26 cellular contexts compared by ENCODE assay signal in genomic region chr9:93188426-93189368, GRCh38. TPM values are rescaled to one million over a fixed set of nuclear protein-coding genes. Genes with fewer than 3 reads are reported as not detected.
DNase-seq lines count a peak whose midpoint lies in the region; ATAC-seq and TF ChIP-seq lines count a peak whose summit lies in the region.
"Had no signal": no experiment of that assay in that cellular context is flagged by ENCODE, and none has a peak within 500 bp of the region (broad histone marks: within the 10 kb centered on the region; RNA-seq: fewer than 3 reads in every experiment).

No MANE protein-coding gene starts in this region.

- H3K27me3 ChIP-seq in H7 (ENCODE audit: control insufficient read depth, insufficient read depth, low read length) (peaks cover 9% of the 10 kb centered on the region), psoas muscle (ENCODE audit: insufficient read depth in 3 of 3, low read length in 2 of 3) (no peaks in the 10 kb centered on the region)

- TF ChIP-seq CTCF in psoas muscle (IDR thresholded peaks at IDR 0.05), result no peak

- no peaks in the 10 kb centered on the region for H3K9me3 ChIP-seq in psoas muscle
- H3K9me3 ChIP-seq: HAP-1, left lung had no signal

- 70 to 76% (median 74%) methylated on average over 14 of the region's 14 CpGs for WGBS in psoas muscle, 3 donors

- H3K4me3 ChIP-seq in H7 (ENCODE audit: insufficient read depth, low read depth, low read length) (no peak overlapping the region), psoas muscle (no peak overlapping the region)
- H3K4me3 ChIP-seq: HAP-1, left lung, smooth muscle cell had no signal

- DNase-seq in H7 (peak; percentile 75), ecto neural progenitor cell (ENCODE audit: low spot score) (peak; percentile 32), islet precursor cell (peak; percentile 35), psoas muscle (peak in 1 of 2 donors; percentile 38), NCI-H2227 treated with DMSO at 0.1 percent for 48 hours (lab: John Stamatoyannopoulos, UW) (no peak)
- DNase-seq: ACHN; activated B cell treated with CpG ODN at 0.5 μM for 24 hours; activated CD4-positive, alpha-beta T cell treated with anti-CD3 and anti-CD28 coated beads, Interleukin-2, amount 50 U/mL, for 4 hours; activated CD8-positive, alpha-beta memory T cell treated with anti-CD3 and anti-CD28 coated beads, Interleukin-2, amount 50 U/mL, for 4 hours; DMS79; dorsolateral prefrontal cortex; GF-D8; head of caudate nucleus; Karpas-422; natural killer cell; NCI-H1694; NCI-H69; stimulated activated CD4-positive, alpha-beta T cell treated with anti-CD3 and anti-CD28 coated beads, Interleukin-2, amount 100 ng/mL, for 24 hours had no signal

- peaks cover 31% of the 10 kb centered on the region for H3K4me1 ChIP-seq in psoas muscle

- intact Hi-C loops in psoas muscle (cut with DNase I), result no loop called here

- no peak for ATAC-seq in psoas muscle
- no peak for ATAC-seq in GM19463 (IDR thresholded peaks at IDR 0.05; ENCODE audit: unreplicated experiment)
- ATAC-seq in HG03460 (IDR thresholded peaks at IDR 0.05; ENCODE audit: unreplicated experiment), result no peak
- no peak for ATAC-seq in GM21528 (IDR thresholded peaks at IDR 0.05; ENCODE audit: low FRiP score, unreplicated experiment)
- ATAC-seq: left lung, natural killer cell had no signal

- peak overlapping the region; percentile 50 for H3K27ac ChIP-seq in psoas muscle
- H3K27ac ChIP-seq: left lung had no signal

- no peaks in the 10 kb centered on the region for H3K36me3 ChIP-seq in H7 (replicated peaks; ENCODE audit: control insufficient read depth, insufficient read depth, low read length)
- H3K36me3 ChIP-seq in psoas muscle (ENCODE audit: insufficient read depth in 1 of 2, low read depth in 1 of 2), result no peaks in the 10 kb centered on the region
- H3K36me3 ChIP-seq: left lung had no signal

RNA-seq across cellular contexts. Expression of gene WNK2, which starts 4.8 kb away (rescaled TPM):
- 13.3 and 29.5 TPM in 2 replicates for total RNA-seq in H7 (2014; rRNA removed; shearing (Covaris generic))
- 10 to 100 TPM; 35.5 to 58.8 (median 43.0) TPM for total RNA-seq in psoas muscle
- polyA plus RNA-seq in psoas muscle, result 10 to 100 TPM in 2 of 3 donors, 1 to 10 TPM in 1; 8.1 to 22.5 (median 11.9) TPM
- total RNA-seq: endothelial cell of umbilical vein had no signal
- polyA plus RNA-seq: BJ, endothelial cell of umbilical vein had no signal

RNA-seq across cellular contexts. Expression of gene NINJ1, which starts 54.6 kb away (rescaled TPM):
- total RNA-seq in H7 (2014; rRNA removed; shearing (Covaris generic)), result 44.6 and 45.3 TPM in 2 replicates
- total RNA-seq in psoas muscle, result 10 to 100 TPM; 17.8 to 24.8 (median 21.2) TPM
- polyA plus RNA-seq in psoas muscle, result 10 to 100 TPM; 19.2 to 40.1 (median 22.8) TPM
